In genomic region chr17:28324272-28324745, GRCh38 we compare ENCODE assay signal across 28 cellular contexts. TPM values are rescaled to one million over a fixed set of nuclear protein-coding genes. Genes with fewer than 3 reads are reported as not detected.
DNase-seq lines count a peak whose midpoint lies in the region; ATAC-seq and TF ChIP-seq lines count a peak whose summit lies in the region.
"Had no signal": no experiment of that assay in that cellular context is flagged by ENCODE, and none has a peak within 500 bp of the region (broad histone marks: within the 10 kb centered on the region; RNA-seq: fewer than 3 reads in every experiment).

No MANE protein-coding gene starts in this region.

- peaks cover 33% of the 10 kb centered on the region for H3K36me3 Mint-ChIP-seq in dendritic cell treated with granulocyte-macrophage colony-stimulating factor and Interleukin-4, amounts not matched to agents 40 ng/mL and 50 ng/mL, for 4 days (ENCODE audit: low read depth)

- ATAC-seq in GM18505 (IDR thresholded peaks at IDR 0.05; ENCODE audit: unreplicated experiment) (no peak), HG03565 (IDR thresholded peaks at IDR 0.05; ENCODE audit: unreplicated experiment) (no peak), HG03175 (IDR thresholded peaks at IDR 0.05; ENCODE audit: unreplicated experiment) (no peak)
- ATAC-seq: activated T-cell treated with anti-CD3 and anti-CD28 coated beads, Interleukin-2, amount 50 U/mL, for 72 hours; foreskin keratinocyte had no signal

- H3K27me3 Mint-ChIP-seq in dendritic cell treated with granulocyte-macrophage colony-stimulating factor and Interleukin-4, amounts not matched to agents 40 ng/mL and 50 ng/mL, for 4 days, result no peaks in the 10 kb centered on the region
- H3K27me3 Mint-ChIP-seq: B cell; central memory CD8-positive, alpha-beta T cell had no signal

- intact Hi-C loops in dendritic cell treated with granulocyte-macrophage colony-stimulating factor and Interleukin-4, amounts not matched to agents 40 ng/mL and 50 ng/mL, for 4 days (cut with micrococcal nuclease), result no loop called here

- H3K4me3 Mint-ChIP-seq in dendritic cell treated with granulocyte-macrophage colony-stimulating factor and Interleukin-4, amounts not matched to agents 40 ng/mL and 50 ng/mL, for 4 days, result no peak overlapping the region
- H3K4me3 Mint-ChIP-seq: activated T-cell treated with anti-CD3 and anti-CD28 coated beads, Interleukin-2, amount 50 U/mL, for 72 hours; B cell; central memory CD8-positive, alpha-beta T cell; immature natural killer cell had no signal

- H3K27ac Mint-ChIP-seq in dendritic cell treated with granulocyte-macrophage colony-stimulating factor and Interleukin-4, amounts not matched to agents 40 ng/mL and 50 ng/mL, for 4 days, result peak overlapping the region; percentile 22
- H3K27ac Mint-ChIP-seq: activated T-cell treated with anti-CD3 and anti-CD28 coated beads, Interleukin-2, amount 50 U/mL, for 72 hours; B cell; immature natural killer cell had no signal

- no peaks in the 10 kb centered on the region for H3K9me3 Mint-ChIP-seq in dendritic cell treated with granulocyte-macrophage colony-stimulating factor and Interleukin-4, amounts not matched to agents 40 ng/mL and 50 ng/mL, for 4 days
- H3K9me3 Mint-ChIP-seq: activated T-cell treated with anti-CD3 and anti-CD28 coated beads, Interleukin-2, amount 50 U/mL, for 72 hours; central memory CD8-positive, alpha-beta T cell; immature natural killer cell had no signal

- H3K4me1 Mint-ChIP-seq in dendritic cell treated with granulocyte-macrophage colony-stimulating factor and Interleukin-4, amounts not matched to agents 40 ng/mL and 50 ng/mL, for 4 days (ENCODE audit: low read depth), result peaks cover 25% of the 10 kb centered on the region

- peak; percentile 16 for DNase-seq in NCI-H2227 (lab: John Stamatoyannopoulos, UW; ENCODE audit: unreplicated experiment)
- DNase-seq in NCI-H2227 treated with DMSO at 0.1 percent for 48 hours (lab: John Stamatoyannopoulos, UW), result no peak
- DNase-seq in mucosa of gallbladder (ENCODE audit: low spot score), result peak; percentile 38
- DNase-seq in SKM-1 treated with dmso at 0.1 percent for 144 hours (lab: John Stamatoyannopoulos, UW; ENCODE audit: unreplicated experiment), result no peak
- DNase-seq: activated naive CD4-positive, alpha-beta T cell treated with anti-CD3 and anti-CD28 coated beads, Interleukin-2, amount 50 U/mL, for 16 hours; activated T-cell treated with anti-CD3 and anti-CD28 coated beads, Interleukin-2, amount 50 U/mL, for 72 hours; anterior cingulate cortex; COR-L47; erythroblast; foreskin keratinocyte; immature natural killer cell; NCI-H1694 treated with DMSO at 0.1 percent for 48 hours; NCI-H748 treated with DMSO at 0.1 percent for 48 hours; SIG-M5; stimulated activated CD4-positive, alpha-beta T cell treated with anti-CD3 and anti-CD28 coated beads, Interleukin-2, amount 100 ng/mL, for 48 hours; stimulated activated naive CD4-positive, alpha-beta T cell; T-helper 1 cell; thyroid gland had no signal

- no peak for TF ChIP-seq POLR2A in GM18505 (IDR thresholded peaks at IDR 0.05; ENCODE audit: borderline replicate concordance, extremely low read depth, insufficient read depth, insufficient read length)

RNA-seq across cellular contexts. Expression of gene TMEM97, which starts 5.3 kb away (rescaled TPM):
- 65.7 TPM for total RNA-seq in mucosa of gallbladder

RNA-seq across cellular contexts. Expression of gene IFT20, which starts 11.0 kb away (rescaled TPM):
- 50.1 TPM for total RNA-seq in mucosa of gallbladder

RNA-seq across cellular contexts. Expression of gene TNFAIP1, which starts 11.3 kb away (rescaled TPM):
- 60.2 TPM for total RNA-seq in mucosa of gallbladder

RNA-seq across cellular contexts. Expression of gene POLDIP2, which starts 33.0 kb away (rescaled TPM):
- total RNA-seq in mucosa of gallbladder, result 88.8 TPM

RNA-seq across cellular contexts. Expression of gene SEBOX, which starts 40.7 kb away (rescaled TPM):
- total RNA-seq in mucosa of gallbladder, result not detected
- total RNA-seq: A172; activated CD8-positive, alpha-beta memory T cell treated with anti-CD3 and anti-CD28 coated beads for 36 hours; activated T-cell treated with anti-CD3 and anti-CD28 coated beads, Interleukin-2, amount 50 U/mL, for 72 hours; B cell; foreskin keratinocyte; lower leg skin; renal cortical epithelial cell; thyroid gland had no signal

Comparison
In these comparisons a context has a peak if more than half of its experiments do, and no peak if none do; other contexts are left out.
1. DNase-seq: peak in NCI-H2227 (single experiment) and mucosa of gallbladder (single experiment); none in NCI-H2227 treated with DMSO at 0.1 percent for 48 hours (single experiment) and SKM-1 treated with dmso at 0.1 percent for 144 hours (single experiment).